In the genomic region with DNA sequence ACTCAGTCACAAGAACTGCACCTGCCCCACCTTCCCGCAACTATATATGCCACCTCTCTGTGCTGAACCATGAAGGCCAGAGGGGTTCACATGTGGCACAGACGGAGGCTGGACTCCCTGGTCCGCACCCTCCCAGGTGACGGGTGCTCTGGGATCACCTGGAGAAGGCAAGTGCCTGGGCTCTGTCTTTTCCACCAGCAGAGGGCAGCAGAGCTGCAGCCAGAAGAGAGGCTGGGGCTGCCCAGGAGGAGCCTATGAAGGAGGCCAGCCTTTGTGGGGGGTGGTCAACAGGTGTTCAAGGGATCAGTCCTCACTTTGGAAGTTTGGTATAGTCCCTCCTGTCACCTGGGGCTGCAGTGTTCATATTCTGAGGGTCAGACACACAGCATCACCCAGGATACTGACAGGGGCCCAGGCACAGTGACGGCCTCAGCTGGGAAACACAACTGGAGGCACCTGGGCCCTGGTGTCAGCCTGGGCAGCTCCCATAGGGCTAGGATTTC, we compare ENCODE assay signal across 9 cellular contexts. TPM values are rescaled to one million over a fixed set of nuclear protein-coding genes. Genes with fewer than 3 reads are reported as not detected.
DNase-seq lines count a peak whose midpoint lies in the region; ATAC-seq and TF ChIP-seq lines count a peak whose summit lies in the region.
"Had no signal": no experiment of that assay in that cellular context is flagged by ENCODE, and none has a peak within 500 bp of the region (broad histone marks: within the 10 kb centered on the region; RNA-seq: fewer than 3 reads in every experiment).

No MANE protein-coding gene starts in this region.

- H3K27ac ChIP-seq in Karpas-422 (ENCODE audit: low read length) (peak overlapping the region; percentile 98), VCaP (no peak overlapping the region), mammary epithelial cell (ENCODE audit: insufficient read depth, low read depth, low read length) (no peak overlapping the region)

- H4K20me1 ChIP-seq in Karpas-422 (ENCODE audit: insufficient read depth, low read depth, low read length) (no peaks in the 10 kb centered on the region), mammary epithelial cell (ENCODE audit: insufficient read depth, low read length) (no peaks in the 10 kb centered on the region)

- peak overlapping the region; percentile 53; the same call in 1 of the 2 replicates for H3K4me3 ChIP-seq in Karpas-422 (ENCODE audit: low read length)
- H3K4me3 ChIP-seq in mammary epithelial cell (replicated peaks in 1 of 3; ENCODE audit: insufficient read depth in 1 of 3, low read depth in 2 of 3, low read length in 3 of 3), result no peak overlapping the region

- H3K9me3 ChIP-seq in Karpas-422 (ENCODE audit: low read length) (0 out of 2 replicates have a peak, but pooled peaks cover 9% of the 10 kb centered on the region), mammary epithelial cell (replicated peaks; ENCODE audit: insufficient read depth, low read length) (no peaks in the 10 kb centered on the region)

- dilution Hi-C loops in mammary epithelial cell (cut with HindIII; ENCODE audit: low sequenced_read_pairs), result no loop called here

- H3K9ac ChIP-seq in Karpas-422 (ENCODE audit: low read length) (peak overlapping the region; percentile 72), mammary epithelial cell (ENCODE audit: insufficient read depth, low read length) (no peak overlapping the region)

- H3K4me1 ChIP-seq in Karpas-422 (ENCODE audit: low read length), result peaks cover 64% of the 10 kb centered on the region
- no peaks in the 10 kb centered on the region for H3K4me1 ChIP-seq in mammary epithelial cell (ENCODE audit: insufficient read depth, low read length)

- CTCF ChIA-PET in mammary epithelial cell (lab: Charles Lee; ENCODE audit: low non-redundant PET), result interaction anchor here (0.7 kb wide), 1 partner anchor 243 kb away, joined by 3 read pairs; no protein-coding TSS in a partner anchor

- 0% methylated on average over 3 of the region's 5 CpGs for WGBS in mammary epithelial cell (ENCODE audit: low coverage, missing lambda C conversion rate)

- H3K79me2 ChIP-seq in Karpas-422 (ENCODE audit: low read length), result no peaks in the 10 kb centered on the region
- no peaks in the 10 kb centered on the region for H3K79me2 ChIP-seq in mammary epithelial cell (ENCODE audit: insufficient read depth, low read length)

- TF ChIP-seq CTCF in VCaP (conservative IDR thresholded peaks at IDR 0.05), result peak; percentile 95
- TF ChIP-seq CTCF in mammary epithelial cell (conservative IDR thresholded peaks at IDR 0.05 in 1 of 2, IDR thresholded peaks at IDR 0.05 in 1 of 2; ENCODE audit: extremely low read depth in 1 of 2, insufficient read depth in 1 of 2, low read depth in 1 of 2, low read length in 2 of 2), result peak; percentile 97 to 98

- H3K27me3 ChIP-seq in Karpas-422 (ENCODE audit: low read length) (no peaks in the 10 kb centered on the region), mammary epithelial cell (ENCODE audit: insufficient read depth, low read length) (no peaks in the 10 kb centered on the region)

- no TSS peak for BruUV-seq in mammary epithelial cell (replicated peaks; lab: Mats Ljungman, UMichigan)

- DNase-seq in DMS53 (lab: John Stamatoyannopoulos, UW), result peak; percentile 73
- DNase-seq in Karpas-422, result peak; percentile 93
- DNase-seq in mammary epithelial cell, result peak; percentile 28
- peak; percentile 39 for DNase-seq in kidney glomerular epithelial cell (lab: John Stamatoyannopoulos, UW)
- peak; percentile 72 to 77 for DNase-seq in stimulated activated CD4-positive, alpha-beta T cell treated with anti-CD3 and anti-CD28 coated beads, Interleukin-2, amount 100 ng/mL, for 48 hours

- in situ Hi-C loops in mammary epithelial cell (cut with MboI; ENCODE audit: low sequenced_read_pairs in 2 of 2), result loop anchor here in 1 of 2 donors (10.0 kb wide), 1 partner anchor 106 kb away; no protein-coding TSS in a partner anchor

- ATAC-seq in HG02759 (IDR thresholded peaks at IDR 0.05; ENCODE audit: unreplicated experiment) (no peak), GM21381 (IDR thresholded peaks at IDR 0.05; ENCODE audit: unreplicated experiment) (no peak)

- no peaks in the 10 kb centered on the region for H3K9me2 ChIP-seq in Karpas-422 (replicated peaks; ENCODE audit: insufficient read depth, low read length)

- intact Hi-C loops in mammary epithelial cell (cut with micrococcal nuclease), result loop anchor here (1.0 to 5.0 kb wide), 4 partner anchors 34 to 384 kb away; no protein-coding TSS in a partner anchor

- H3K4me2 ChIP-seq in Karpas-422 (ENCODE audit: low read depth, low read length, poor library complexity, severe bottlenecking), result peak overlapping the region; percentile 81
- no peak overlapping the region for H3K4me2 ChIP-seq in mammary epithelial cell (ENCODE audit: insufficient read depth, low read depth, low read length)

- H3K36me3 ChIP-seq in Karpas-422 (ENCODE audit: insufficient read depth, low read length), result no peaks in the 10 kb centered on the region
- H3K36me3 ChIP-seq in mammary epithelial cell (ENCODE audit: insufficient read depth, low read length), result no peaks in the 10 kb centered on the region

- H2AFZ ChIP-seq in Karpas-422 (ENCODE audit: low read length) (no peak overlapping the region), mammary epithelial cell (ENCODE audit: low read depth, low read length) (no peak overlapping the region)

RNA-seq across cellular contexts. Expression of a gene that starts 39.2 kb away (rescaled TPM):
- total RNA-seq in Karpas-422 (2014; rRNA removed; shearing (Covaris generic); ENCODE audit: low replicate concordance), result 1.1 and 8.3 TPM in 2 replicates
- total RNA-seq in mammary epithelial cell, result not detected
- polyA plus RNA-seq in mammary epithelial cell, result not detected
- polyA minus RNA-seq in mammary epithelial cell, result not detected
- total RNA-seq: T-helper 2 cell treated with Interferon-gamma antibody and Interleukin-4, amounts not matched to agents 100 ng/mL and 5 ng/mL, for 36 hours had no signal

Comparison
In these comparisons a context has a peak if more than half of its experiments do, and no peak if none do; other contexts are left out.
1. DNase-seq: peak in every context shown above with its lines; median percentile 93 in Karpas-422; 74 in stimulated activated CD4-positive, alpha-beta T cell treated with anti-CD3 and anti-CD28 coated beads, Interleukin-2, amount 100 ng/mL, for 48 hours; 73 in DMS53; 39 in kidney glomerular epithelial cell; 28 in mammary epithelial cell.